In genomic region chr6:146851837-146852236, GRCh38 we compare ENCODE assay signal across 12 cellular contexts.
DNase-seq lines count a peak whose midpoint lies in the region; FAIRE-seq and TF ChIP-seq lines count a peak whose summit lies in the region.
"Had no signal": no experiment of that assay in that cellular context is flagged by ENCODE, and none has a peak within 500 bp of the region (broad histone marks: within the 10 kb centered on the region; RNA-seq: fewer than 3 reads in every experiment).

No MANE protein-coding gene starts in this region.

- no peaks in the 10 kb centered on the region for H3K4me1 ChIP-seq in Peyer's patch
- H3K4me1 ChIP-seq: A549 had no signal

- TF ChIP-seq POLR2A in GM12892 (IDR thresholded peaks at IDR 0.05; ENCODE audit: low read depth, low read length) (no peak), Peyer's patch (IDR thresholded peaks at IDR 0.05) (no peak)

- H3K27me3 ChIP-seq in Peyer's patch, result no peaks in the 10 kb centered on the region
- H3K27me3 ChIP-seq: cardiac muscle cell had no signal

- no peak for TF ChIP-seq CTCF in Peyer's patch (IDR thresholded peaks at IDR 0.05)

- H3K27ac ChIP-seq in Peyer's patch, result no peak overlapping the region
- H3K27ac ChIP-seq: A549, cardiac muscle cell had no signal

- no peak for FAIRE-seq in GM12892 (lab: Jason Lieb, UNC)
- FAIRE-seq: A549 had no signal

- DNase-seq in activated CD4-positive, alpha-beta T cell treated with anti-CD3 and anti-CD28 coated beads for 48 hours, result peak; percentile 49
- DNase-seq in activated CD4-positive, alpha-beta T cell treated with anti-CD3 and anti-CD28 coated beads for 1 hour, result no peak
- DNase-seq in RKO (ENCODE audit: low spot score) (peak; percentile 34), dedifferentiated amniotic fluid mesenchymal stem cell (ENCODE audit: extremely low spot score) (peak; percentile 49), renal cortical epithelial cell (ENCODE audit: low read depth) (peak; percentile 87), NCI-H748 treated with DMSO at 0.1 percent for 48 hours (lab: John Stamatoyannopoulos, UW) (no peak), GM12892 (ENCODE audit: insufficient read length) (no peak), Peyer's patch (no peak)
- DNase-seq: hippocampal formation, SIG-M5 had no signal

- H3K36me3 ChIP-seq in Peyer's patch, result no peaks in the 10 kb centered on the region
- H3K36me3 ChIP-seq: cardiac muscle cell had no signal

- H3K4me3 ChIP-seq in Peyer's patch, result no peak overlapping the region
- H3K4me3 ChIP-seq: A549, cardiac muscle cell had no signal

- no peaks in the 10 kb centered on the region for H3K9me3 ChIP-seq in Peyer's patch
- H3K9me3 ChIP-seq: A549 had no signal

Comparison
In these comparisons a context has a peak if more than half of its experiments do, and no peak if none do; other contexts are left out.
1. DNase-seq: peak in activated CD4-positive, alpha-beta T cell treated with anti-CD3 and anti-CD28 coated beads for 48 hours (single experiment), RKO (single experiment), dedifferentiated amniotic fluid mesenchymal stem cell (single experiment) and renal cortical epithelial cell (single experiment); none in activated CD4-positive, alpha-beta T cell treated with anti-CD3 and anti-CD28 coated beads for 1 hour (single experiment), NCI-H748 treated with DMSO at 0.1 percent for 48 hours (single experiment), GM12892 (single experiment) and Peyer's patch (0 of 3).